In the genomic region with DNA sequence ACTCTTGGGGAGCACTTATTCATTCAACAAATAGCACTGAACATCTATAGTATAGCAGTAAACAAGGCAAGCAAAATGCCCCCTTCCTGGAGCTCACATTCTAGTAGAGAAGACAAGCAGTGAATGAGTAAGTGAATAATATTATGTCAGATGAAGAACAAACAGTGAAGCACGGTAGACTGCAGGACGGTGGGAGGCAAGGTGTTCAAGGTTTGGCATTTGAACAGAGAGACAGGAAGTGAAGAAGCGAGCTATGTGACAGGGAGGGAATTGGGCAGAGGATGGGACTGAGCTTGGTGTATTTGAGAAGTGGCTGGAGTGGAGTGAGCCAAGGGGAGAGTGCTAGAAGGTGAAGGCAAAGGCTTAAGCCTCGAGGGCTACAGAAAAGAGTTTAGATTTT, we compare ENCODE assay signal across 11 cellular contexts. TPM values are rescaled to one million over a fixed set of nuclear protein-coding genes. Genes with fewer than 3 reads are reported as not detected.
DNase-seq lines count a peak whose midpoint lies in the region; ATAC-seq and TF ChIP-seq lines count a peak whose summit lies in the region.
"Had no signal": no experiment of that assay in that cellular context is flagged by ENCODE, and none has a peak within 500 bp of the region (broad histone marks: within the 10 kb centered on the region; RNA-seq: fewer than 3 reads in every experiment).

No MANE protein-coding gene starts in this region.

- H3K36me3 ChIP-seq in DOHH2 (ENCODE audit: control insufficient read depth, low read length), result peaks cover 27% of the 10 kb centered on the region
- H3K36me3 ChIP-seq in OCI-LY7 (ENCODE audit: insufficient read depth, low read length), result peaks cover 16% of the 10 kb centered on the region; the same call in 1 of the 2 replicates
- peaks cover 0 to 35% (median 20%) of the 10 kb centered on the region in 4 donors for H3K36me3 ChIP-seq in sigmoid colon

- TF ChIP-seq POLR2A in sigmoid colon (IDR thresholded peaks at IDR 0.05), result no peak

- peak overlapping the region; percentile 82 for H3K4me3 ChIP-seq in DOHH2 (ENCODE audit: low read length)
- peak overlapping the region; percentile 71 for H3K4me3 ChIP-seq in OCI-LY7 (ENCODE audit: low read depth, low read length, poor library complexity, severe bottlenecking)
- peak overlapping the region in 58 of 59 donors; percentile 15 to 97 (median 87) for H3K4me3 ChIP-seq in dorsolateral prefrontal cortex
- peak overlapping the region in 3 of 4 donors; percentile 57 to 80 (median 64) for H3K4me3 ChIP-seq in sigmoid colon

- no peak for ATAC-seq in GM18519 (IDR thresholded peaks at IDR 0.05; ENCODE audit: low FRiP score, unreplicated experiment)

- H3K27ac ChIP-seq in DOHH2 (ENCODE audit: low read depth, low read length), result no peak overlapping the region
- no peak overlapping the region for H3K27ac ChIP-seq in OCI-LY7 (ENCODE audit: low read depth, low read length, poor library complexity, severe bottlenecking)
- H3K27ac ChIP-seq in dorsolateral prefrontal cortex, result peak overlapping the region in 47 of 59 donors; percentile 12 to 98 (median 93)
- peak overlapping the region; percentile 1 to 98 (median 94) for H3K27ac ChIP-seq in sigmoid colon

- H3K79me2 ChIP-seq in DOHH2 (ENCODE audit: control insufficient read depth, low read length) (peaks cover 22% of the 10 kb centered on the region), OCI-LY7 (ENCODE audit: insufficient read depth, low read depth, low read length) (no peaks in the 10 kb centered on the region; the same call in 1 of the 2 replicates)

- BruUV-seq in OCI-LY7 (replicated peaks; lab: Mats Ljungman, UMichigan), result no TSS peak

- no peak for DNase-seq in OCI-LY7 (ENCODE audit: low spot score)
- no peak for DNase-seq in dorsolateral prefrontal cortex
- DNase-seq in sigmoid colon, result no peak
- DNase-seq in posterior vena cava (ENCODE audit: low spot score), result no peak
- no peak for DNase-seq in DMS79 (lab: John Stamatoyannopoulos, UW)
- DNase-seq in SK-N-DZ (ENCODE audit: low spot score), result no peak
- DNase-seq: NCI-H1092; Right ventricle myocardium superior; stimulated activated CD4-positive, alpha-beta T cell treated with anti-CD3 and anti-CD28 coated beads, Interleukin-4, amount 100 ng/mL, for 24 hours had no signal

- no peaks in the 10 kb centered on the region; the same call in 1 of the 2 replicates for H3F3A ChIP-seq in DOHH2 (ENCODE audit: control insufficient read depth, insufficient read depth)

- POLR2A ChIA-PET in OCI-LY7 (lab: Charles Lee), result interaction anchor here (0.6 to 0.8 kb wide), 2 partner anchors 16 to 45 kb away, joined by 3 to 4 read pairs; a partner anchor contains a TSS

- H3K4me1 ChIP-seq in DOHH2 (ENCODE audit: control insufficient read depth, low read length), result peaks cover 36% of the 10 kb centered on the region
- peaks cover 22% of the 10 kb centered on the region for H3K4me1 ChIP-seq in OCI-LY7 (ENCODE audit: insufficient read depth, low read length, poor library complexity, severe bottlenecking)
- peaks cover 0 to 40% (median 35%) of the 10 kb centered on the region in 4 donors for H3K4me1 ChIP-seq in sigmoid colon

- H3K9me3 ChIP-seq in DOHH2 (ENCODE audit: control insufficient read depth, insufficient read depth, low read length) (no peaks in the 10 kb centered on the region), OCI-LY7 (ENCODE audit: low read length) (no peaks in the 10 kb centered on the region), sigmoid colon (no peaks in the 10 kb centered on the region)

- H3K27me3 ChIP-seq in DOHH2 (ENCODE audit: control insufficient read depth, low read length) (no peaks in the 10 kb centered on the region), dorsolateral prefrontal cortex (no peaks in the 10 kb centered on the region), sigmoid colon (no peaks in the 10 kb centered on the region)

- CTCF ChIA-PET in OCI-LY7 (lab: Charles Lee; ENCODE audit: unreplicated experiment), result no interaction called here

- TF ChIP-seq CTCF in DOHH2 (IDR thresholded peaks at IDR 0.05; ENCODE audit: low read depth, low read length, poor library complexity, severe bottlenecking), result no peak
- no peak for TF ChIP-seq CTCF in OCI-LY7 (conservative IDR thresholded peaks at IDR 0.05; ENCODE audit: low read length)
- no peak for TF ChIP-seq CTCF in dorsolateral prefrontal cortex (IDR thresholded peaks at IDR 0.05 in 54 of 56, conservative IDR thresholded peaks at IDR 0.05 in 2 of 56; ENCODE audit: low read depth in 1 of 56, partially characterized antibody in 56 of 56)
- no peak for TF ChIP-seq CTCF in sigmoid colon (IDR thresholded peaks at IDR 0.05)

- no peak overlapping the region for H2AFZ ChIP-seq in OCI-LY7 (ENCODE audit: low read length)

- no peak for TF ChIP-seq EP300 in sigmoid colon (IDR thresholded peaks at IDR 0.05)

- intact Hi-C loops in OCI-LY7 (cut with micrococcal nuclease; ENCODE audit: unreplicated experiment) (loop anchor here (5.0 to 10.0 kb wide), 6 partner anchors 93 to 538 kb away; a partner anchor contains a TSS), dorsolateral prefrontal cortex (cut with DNase I) (loop anchor here (5.0 to 10.0 kb wide), 4 partner anchors 90 to 180 kb away; a partner anchor contains a TSS), sigmoid colon (cut with DNase I) (loop anchor here (5.0 kb wide), 3 partner anchors 92 to 207 kb away; a partner anchor contains a TSS), posterior vena cava (cut with DNase I) (no loop called here)

- 45 to 56% methylated on average over 4 of the region's 4 CpGs for WGBS in sigmoid colon, 2 donors

- H3K9me2 ChIP-seq in DOHH2 (replicated peaks; ENCODE audit: control insufficient read depth, low read length) (no peaks in the 10 kb centered on the region), OCI-LY7 (ENCODE audit: insufficient read depth, low read length) (no peaks in the 10 kb centered on the region)

- H3K4me2 ChIP-seq in DOHH2 (ENCODE audit: low read length), result peak overlapping the region; percentile 91
- H3K4me2 ChIP-seq in OCI-LY7 (ENCODE audit: low read length), result peak overlapping the region; percentile 87

- H4K20me1 ChIP-seq in DOHH2 (ENCODE audit: control insufficient read depth, insufficient read depth, low read depth, low read length) (no peaks in the 10 kb centered on the region), OCI-LY7 (ENCODE audit: insufficient read depth, low read length) (no peaks in the 10 kb centered on the region)

RNA-seq across cellular contexts. Expression of a gene that starts 1.4 kb away (rescaled TPM):
- total RNA-seq in OCI-LY7 (2014; rRNA removed; shearing (Covaris generic)), result 23.4 and 28.6 TPM in 2 replicates
- 20.9 and 21.6 TPM in 2 replicates for total RNA-seq in OCI-LY7 (2022)
- 100 to 1,000 TPM in 31 of 120 experiments, 10 to 100 TPM in 89; 53.2 to 167 (median 87.2) TPM for total RNA-seq in dorsolateral prefrontal cortex
- 10 to 100 TPM; 31.4 to 67.8 (median 54.7) TPM for total RNA-seq in sigmoid colon
- 10 to 100 TPM in 1 of 3 donors, 1 to 10 TPM in 2; 4.8 to 33.7 (median 6.7) TPM for polyA plus RNA-seq in sigmoid colon
- total RNA-seq in posterior vena cava, result 10 to 100 TPM; 22.3 to 29.5 TPM
- 56.5 and 59.8 TPM in 2 replicates for polyA plus RNA-seq in SK-N-DZ (2014; cell fraction: cytosol; rRNA removed)
- 183 and 206 TPM in 2 replicates for polyA plus RNA-seq in SK-N-DZ (2014; cell fraction: nucleus; rRNA removed)

RNA-seq across cellular contexts. Expression of a gene that starts 17.2 kb away (rescaled TPM):
- 1.4 and 2.1 TPM in 2 replicates for total RNA-seq in OCI-LY7 (2014; rRNA removed; shearing (Covaris generic))
- total RNA-seq in OCI-LY7 (2022) (4.1 and 4.3 TPM in 2 replicates), dorsolateral prefrontal cortex (10 to 100 TPM; 13.3 to 49.4 (median 36.1) TPM), sigmoid colon (1 to 10 TPM; 1.5 to 2.6 (median 2.2) TPM), posterior vena cava (1 to 10 TPM; 1.5 to 2.7 TPM)
- polyA plus RNA-seq in sigmoid colon, result under 1 TPM; 0.46 to 0.90 (median 0.60) TPM
- polyA plus RNA-seq in SK-N-DZ (2014; cell fraction: cytosol; rRNA removed), result 3.3 and 3.7 TPM in 2 replicates
- 2.7 and 3.1 TPM in 2 replicates for polyA plus RNA-seq in SK-N-DZ (2014; cell fraction: nucleus; rRNA removed)

RNA-seq across cellular contexts. Expression of a gene that starts 18.1 kb away (rescaled TPM):
- 0.73 TPM in 1 of 2 replicates, not detected in the other for total RNA-seq in OCI-LY7 (2014; rRNA removed; shearing (Covaris generic))
- total RNA-seq in OCI-LY7 (2022), result 0.23 TPM in 1 of 2 replicates, not detected in the other
- total RNA-seq in dorsolateral prefrontal cortex, result 10 to 100 TPM; 11.3 to 43.7 (median 21.9) TPM
- total RNA-seq in sigmoid colon, result 10 to 100 TPM; 57.8 to 88.9 (median 66.3) TPM
- polyA plus RNA-seq in sigmoid colon, result 10 to 100 TPM in 2 of 3 donors, 1 to 10 TPM in 1; 9.9 to 36.5 (median 13.8) TPM
- 10 to 100 TPM; 31.9 to 41.1 TPM for total RNA-seq in posterior vena cava
- polyA plus RNA-seq in SK-N-DZ (2014; cell fraction: cytosol; rRNA removed), result 6.8 and 14.1 TPM in 2 replicates
- 16.6 and 18.1 TPM in 2 replicates for polyA plus RNA-seq in SK-N-DZ (2014; cell fraction: nucleus; rRNA removed)

RNA-seq across cellular contexts. Expression of a gene that starts 32.3 kb away (rescaled TPM):
- total RNA-seq in OCI-LY7 (2014; rRNA removed; shearing (Covaris generic)), result 0.06 TPM in 1 of 2 replicates, not detected in the other
- total RNA-seq in OCI-LY7 (2022) (0.53 and 1.1 TPM in 2 replicates), dorsolateral prefrontal cortex (1 to 10 TPM in 102 of 120 experiments, under 1 TPM in 18; 0.36 to 5.5 (median 1.5) TPM), sigmoid colon (1 to 10 TPM in 2 of 4 donors, under 1 TPM in 2; 0.68 to 2.5 (median 1.3) TPM), posterior vena cava (1 to 10 TPM; 9.6 to 10.0 TPM)
- 10 to 100 TPM; 11.4 to 46.3 (median 12.7) TPM for polyA plus RNA-seq in sigmoid colon
- 1.5 and 3.4 TPM in 2 replicates for polyA plus RNA-seq in SK-N-DZ (2014; cell fraction: cytosol; rRNA removed)
- 6.8 and 7.4 TPM in 2 replicates for polyA plus RNA-seq in SK-N-DZ (2014; cell fraction: nucleus; rRNA removed)

RNA-seq across cellular contexts. Expression of a gene that starts 44.6 kb away (rescaled TPM):
- total RNA-seq in OCI-LY7 (2014; rRNA removed; shearing (Covaris generic)), result 20.4 and 21.0 TPM in 2 replicates
- 29.5 and 32.1 TPM in 2 replicates for total RNA-seq in OCI-LY7 (2022)
- 10 to 100 TPM; 11.2 to 25.9 (median 17.3) TPM for total RNA-seq in dorsolateral prefrontal cortex
- total RNA-seq in sigmoid colon, result 10 to 100 TPM; 33.7 to 55.1 (median 45.9) TPM
- polyA plus RNA-seq in sigmoid colon, result 10 to 100 TPM; 24.7 to 44.4 (median 33.0) TPM
- 10 to 100 TPM; 19.6 to 20.0 TPM for total RNA-seq in posterior vena cava
- 59.7 and 80.2 TPM in 2 replicates for polyA plus RNA-seq in SK-N-DZ (2014; cell fraction: cytosol; rRNA removed)
- polyA plus RNA-seq in SK-N-DZ (2014; cell fraction: nucleus; rRNA removed), result 38.4 and 52.8 TPM in 2 replicates

Comparison
In these comparisons a context has a peak if more than half of its experiments do, and no peak if none do; other contexts are left out.
1. H3K27ac ChIP-seq: peak in dorsolateral prefrontal cortex (47 of 59) and sigmoid colon (4 of 4); none in DOHH2 (single experiment) and OCI-LY7 (single experiment).
2. RNA of a gene that starts 18.1 kb away (total RNA-seq): 57.8 to 88.9 TPM in sigmoid colon, 31.9 to 41.1 TPM in posterior vena cava and 11.3 to 43.7 TPM in dorsolateral prefrontal cortex; 0.23 to 0.73 TPM in OCI-LY7; every median in the first group is over 4 times any median in the second.
3. intact Hi-C loops: an anchor here in OCI-LY7 (5.0 to 10.0 kb wide), dorsolateral prefrontal cortex (5.0 to 10.0 kb wide) and sigmoid colon (5.0 kb wide); none called in posterior vena cava.
4. Peak in every context shown above with its lines, with median percentiles within 50 percentile points of each other: H3K4me3 ChIP-seq.